In the genomic region with DNA sequence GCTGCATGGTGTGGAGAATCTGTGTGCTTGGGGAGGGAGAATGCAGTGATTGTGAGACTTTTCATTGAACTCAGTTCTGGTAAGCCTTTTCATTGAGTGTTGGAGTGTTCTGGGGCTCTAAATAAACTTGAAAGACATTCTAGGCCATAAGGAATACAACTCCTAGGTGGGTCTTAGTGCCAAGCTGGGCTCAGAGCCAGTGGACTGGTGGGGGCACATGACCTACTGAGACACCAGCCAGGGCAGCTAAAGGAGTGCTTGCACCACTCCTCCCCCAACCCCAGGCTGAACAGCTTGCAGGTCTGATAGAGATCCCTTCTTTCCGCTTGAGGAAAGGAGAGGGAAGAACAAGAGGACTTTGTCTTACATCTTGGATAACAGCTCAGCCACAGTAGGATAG, we compare ENCODE assay signal across 22 cellular contexts.
"Had no signal": no experiment of that assay in that cellular context is flagged by ENCODE, and none has a peak within 500 bp of the region (broad histone marks: within the 10 kb centered on the region; RNA-seq: fewer than 3 reads in every experiment).

No MANE protein-coding gene starts in this region.

- DNase-seq: activated CD4-positive, alpha-beta T cell treated with anti-CD3 and anti-CD28 coated beads for 4 hours; activated CD8-positive, alpha-beta memory T cell treated with anti-CD3 and anti-CD28 coated beads, Interleukin-2, amount 50 U/mL, for 4 hours; activated CD8-positive, alpha-beta T cell treated with anti-CD3 and anti-CD28 coated beads for 36 hours; activated naive CD4-positive, alpha-beta T cell treated with anti-CD3 and anti-CD28 coated beads, Interleukin-2, amount 50 U/mL, for 16 hours; activated naive CD8-positive, alpha-beta T cell treated with anti-CD3 and anti-CD28 coated beads, Interleukin-2, amount 10 ng/mL, durations not matched to agents 7 days and 5 days; activated T-cell treated with anti-CD3 and anti-CD28 coated beads, Interleukin-2, amount 50 U/mL, for 72 hours; adrenal gland; aorta; central memory CD4-positive, alpha-beta T cell; KBM-7; NCI-H1048; NCI-H146; NCI-H1930; NCI-H2171; NCI-H226; NCI-H526; NCI-H82; OCI-M1; RPMI8226; SHP77 had no signal

- ATAC-seq: activated CD4-positive, CD25-positive, alpha-beta regulatory T cell treated with anti-CD3 and anti-CD28 coated beads, Interleukin-2, amount 50 U/mL, for 24 hours; activated CD8-positive, alpha-beta T cell treated with anti-CD3 and anti-CD28 coated beads for 36 hours; activated T-cell treated with anti-CD3 and anti-CD28 coated beads, Interleukin-2, amount 50 U/mL, for 72 hours; Panc1 had no signal
